Comparison of ENCODE assay signal across 18 cellular contexts in genomic region chr2:66430906-66431619, GRCh38. TPM values are rescaled to one million over a fixed set of nuclear protein-coding genes. Genes with fewer than 3 reads are reported as not detected.
A peak's percentile ranks its signal among the peaks of the same experiment; 100 is the strongest.
DNase-seq lines count a peak whose midpoint lies in the region; ATAC-seq and TF ChIP-seq lines count a peak whose summit lies in the region.
"Had no signal": no experiment of that assay in that cellular context is flagged by ENCODE, and none has a peak within 500 bp of the region (broad histone marks: within the 10 kb centered on the region; RNA-seq: fewer than 3 reads in every experiment).

No MANE protein-coding gene starts in this region.

- CTCF ChIA-PET in Caco-2 (lab: Charles Lee) = interaction anchor here (0.6 to 3.3 kb wide), 2 partner anchors 145 to 607 kb away, joined by 3 to 19 read pairs; no protein-coding TSS in a partner anchor

- H3K4me1 ChIP-seq in Caco-2 (peaks cover 25% of the 10 kb centered on the region), trophoblast cell (ENCODE audit: control insufficient read depth in 1 of 2, insufficient read depth in 2 of 2, low read length in 2 of 2) (peaks cover 10 to 12% of the 10 kb centered on the region in 2 experiments)
- H3K4me1 ChIP-seq: right lobe of liver had no signal

- no peak overlapping the region for H3K14ac ChIP-seq in trophoblast cell (ENCODE audit: low read length)

- TF ChIP-seq CTCF in Caco-2 (IDR thresholded peaks at IDR 0.05; ENCODE audit: insufficient read depth in 1 of 2, low read depth in 1 of 2, low read length in 1 of 2, severe bottlenecking in 1 of 2, unreplicated experiment in 1 of 2) (no peak), CD14-positive monocyte (IDR thresholded peaks at IDR 0.05) (no peak), osteocyte (IDR thresholded peaks at IDR 0.05) (no peak)

- peaks cover 32% of the 10 kb centered on the region for H3K79me1 ChIP-seq in trophoblast cell (ENCODE audit: low read length)

- H3K9ac ChIP-seq in trophoblast cell (ENCODE audit: low read length) = no peak overlapping the region
- H3K9ac ChIP-seq: KMS-11 had no signal

- H3K36me3 ChIP-seq in Caco-2 (ENCODE audit: control insufficient read depth, insufficient read depth, low read length) = no peaks in the 10 kb centered on the region
- no peaks in the 10 kb centered on the region for H3K36me3 ChIP-seq in trophoblast cell (ENCODE audit: control insufficient read depth in 1 of 2, insufficient read depth in 2 of 2, low read length in 2 of 2)
- H3K36me3 ChIP-seq: lower lobe of right lung, right lobe of liver had no signal

- no CpG with 5 or more reads among the region's 5 CpGs for WGBS in trophoblast cell (ENCODE audit: extremely low coverage, insufficient coverage, insufficient read length)

- peak overlapping the region; percentile 39 for H3K4me2 ChIP-seq in trophoblast cell (ENCODE audit: low read length)
- H3K4me2 ChIP-seq: KMS-11 had no signal

- H3K27ac Mint-ChIP-seq in Caco-2 (ENCODE audit: unreplicated experiment) (no peak overlapping the region), CD14-positive monocyte (no peak overlapping the region), osteocyte (ENCODE audit: unreplicated experiment) (no peak overlapping the region)
- H3K27ac Mint-ChIP-seq: stimulated activated naive CD8-positive, alpha-beta T cell treated with anti-CD3 and anti-CD28 coated beads, Interleukin-15, Interleukin-2, amounts not matched to agents 100 ng/mL and 50 ng/mL, for 24 hours had no signal

- H3K79me2 ChIP-seq in trophoblast cell (ENCODE audit: control insufficient read depth, insufficient read depth, low read length, poor library complexity) = peaks cover 14% of the 10 kb centered on the region

- H2BK12ac ChIP-seq in trophoblast cell (ENCODE audit: low read length) = no peak overlapping the region

- intact Hi-C loops in Caco-2 (cut with micrococcal nuclease; ENCODE audit: unreplicated experiment) (loop anchor here (10.0 kb wide), 3 partner anchors 804 to 1604 kb away; partner anchors contain the start of gene ETAA1), CD14-positive monocyte (cut with micrococcal nuclease) (loop anchor here (5.0 to 10.0 kb wide), 3 partner anchors 144 to 1414 kb away; no protein-coding TSS in a partner anchor)

- H3K18ac ChIP-seq in trophoblast cell (ENCODE audit: low read length) = no peak overlapping the region

- H3K4me3 ChIP-seq in Caco-2 (ENCODE audit: low read depth, low read length) (no peak overlapping the region), trophoblast cell (ENCODE audit: low read depth, low read length) (no peak overlapping the region)
- H3K4me3 ChIP-seq: lower lobe of right lung had no signal

- no TSS peak for BruUV-seq in Caco-2 (replicated peaks; lab: Mats Ljungman, UMichigan)

- H2AK5ac ChIP-seq in trophoblast cell (ENCODE audit: low read length) = no peak overlapping the region

- no peaks in the 10 kb centered on the region for H3K27me3 Mint-ChIP-seq in Caco-2 (ENCODE audit: insufficient read depth, unreplicated experiment)
- peaks cover 87 to 93% (median 90%) of the 10 kb centered on the region in 3 donors for H3K27me3 Mint-ChIP-seq in CD14-positive monocyte (ENCODE audit: low read depth in 3 of 3)
- peaks cover 89% of the 10 kb centered on the region for H3K27me3 Mint-ChIP-seq in osteocyte (ENCODE audit: unreplicated experiment)

- no peak for DNase-seq in Caco-2
- peak; percentile 54 for DNase-seq in NCI-H146 (lab: John Stamatoyannopoulos, UW)
- peak; percentile 62 for DNase-seq in islet precursor cell
- DNase-seq in trophoblast cell = peak in 1 of 2 donors; percentile 7
- DNase-seq in CD14-positive monocyte (ENCODE audit: low spot score) = no peak
- DNase-seq in effector CD8-positive, alpha-beta T cell (lab: John Stamatoyannopoulos, UW) = no peak
- DNase-seq in osteocyte (ENCODE audit: extremely low spot score, unreplicated experiment) = no peak
- DNase-seq: activated CD4-positive, alpha-beta T cell treated with anti-CD3 and anti-CD28 coated beads for 48 hours; activated effector memory CD4-positive, alpha-beta T cell treated with anti-CD3 and anti-CD28 coated beads, Interleukin-2, amount 50 U/mL, for 16 hours; CD8-positive, alpha-beta memory T cell; HCEC 1CT; head of caudate nucleus; lower lobe of right lung; NK-92 treated with Interleukin-12 subunit alpha and Interleukin-12 subunit beta, amount 100 ng/mL, for 24 hours; right lobe of liver had no signal

- no peak overlapping the region for H4K91ac ChIP-seq in trophoblast cell (ENCODE audit: low read depth, low read length)

- peak overlapping the region; percentile 72 for H3K27ac ChIP-seq in trophoblast cell (ENCODE audit: low read depth, low read length)
- H3K27ac ChIP-seq: KMS-11, right lobe of liver had no signal

- no peak overlapping the region for H3K23ac ChIP-seq in trophoblast cell (ENCODE audit: low read length)

- H3K4me1 Mint-ChIP-seq in Caco-2 (ENCODE audit: low read depth, unreplicated experiment) (peaks cover 16% of the 10 kb centered on the region), CD14-positive monocyte (peaks cover 37% of the 10 kb centered on the region), osteocyte (ENCODE audit: unreplicated experiment) (peaks cover 31% of the 10 kb centered on the region)

- no peak overlapping the region for H2AFZ ChIP-seq in trophoblast cell (ENCODE audit: insufficient read depth, low read length, poor library complexity)

- H3K4me3 Mint-ChIP-seq in Caco-2 (ENCODE audit: unreplicated experiment) (peak overlapping the region; percentile 27), CD14-positive monocyte (peak overlapping the region in 1 of 2 donors; percentile 74), osteocyte (ENCODE audit: unreplicated experiment) (no peak overlapping the region)
- H3K4me3 Mint-ChIP-seq: CD8-positive, alpha-beta memory T cell; stimulated activated naive CD8-positive, alpha-beta T cell treated with anti-CD3 and anti-CD28 coated beads, Interleukin-15, Interleukin-2, amounts not matched to agents 100 ng/mL and 50 ng/mL, for 24 hours had no signal

- no peak overlapping the region for H3K4ac ChIP-seq in trophoblast cell (ENCODE audit: low read depth, low read length)

- no peak overlapping the region for H2BK5ac ChIP-seq in trophoblast cell (ENCODE audit: low read depth, low read length, poor library complexity)

- H3K9me3 ChIP-seq in Caco-2 (no peaks in the 10 kb centered on the region), trophoblast cell (ENCODE audit: insufficient read depth, low read depth, low read length) (peaks cover under 1% of the 10 kb centered on the region)
- H3K9me3 ChIP-seq: lower lobe of right lung, right lobe of liver had no signal

- H3K36me3 Mint-ChIP-seq in Caco-2 (ENCODE audit: insufficient read depth, unreplicated experiment) = peaks cover 13% of the 10 kb centered on the region
- H3K36me3 Mint-ChIP-seq in CD14-positive monocyte = peaks cover 2 to 14% of the 10 kb centered on the region in 2 donors
- H3K36me3 Mint-ChIP-seq in osteocyte (ENCODE audit: unreplicated experiment) = no peaks in the 10 kb centered on the region
- H3K36me3 Mint-ChIP-seq: CD8-positive, alpha-beta memory T cell had no signal

- no peak overlapping the region for H4K8ac ChIP-seq in trophoblast cell (ENCODE audit: low read depth, low read length)

- POLR2A ChIA-PET in Caco-2 (lab: Charles Lee) = no interaction called here

- H3K9me3 Mint-ChIP-seq in Caco-2 (ENCODE audit: unreplicated experiment) = no peaks in the 10 kb centered on the region
- peaks cover 0 to 18% (median 14%) of the 10 kb centered on the region in 7 donors for H3K9me3 Mint-ChIP-seq in CD14-positive monocyte
- no peaks in the 10 kb centered on the region for H3K9me3 Mint-ChIP-seq in osteocyte (ENCODE audit: unreplicated experiment)
- H3K9me3 Mint-ChIP-seq: stimulated activated naive CD8-positive, alpha-beta T cell treated with anti-CD3 and anti-CD28 coated beads, Interleukin-15, Interleukin-2, amounts not matched to agents 100 ng/mL and 50 ng/mL, for 24 hours had no signal

- H2BK120ac ChIP-seq in trophoblast cell (ENCODE audit: insufficient read depth, low read length, poor library complexity) = no peak overlapping the region

- no peak for ATAC-seq in GM18498 (IDR thresholded peaks at IDR 0.05; ENCODE audit: unreplicated experiment)
- ATAC-seq: lower lobe of right lung, right lobe of liver had no signal

- H3K27me3 ChIP-seq in Caco-2 (replicated peaks; ENCODE audit: control insufficient read depth, insufficient read depth, low read length) (no peaks in the 10 kb centered on the region), trophoblast cell (ENCODE audit: insufficient read depth, low read length) (peaks cover 2% of the 10 kb centered on the region)

- H4K12ac ChIP-seq in trophoblast cell (ENCODE audit: low read depth, low read length) = no peak overlapping the region

RNA-seq across cellular contexts. Expression of gene MEIS1, which starts 3.9 kb away (rescaled TPM):
- total RNA-seq in Caco-2 (2022) = 7.4 and 10.5 TPM in 2 replicates
- 19.4 and 19.9 TPM in 2 replicates for polyA plus RNA-seq in trophoblast cell (2013)
- polyA plus RNA-seq in CD14-positive monocyte = under 1 TPM in 1 of 2 donors, not detected in 1; 0.09 TPM
- total RNA-seq in osteocyte = 0.86 and 0.91 TPM in 2 replicates
- total RNA-seq: CD8-positive, alpha-beta memory T cell had no signal
- polyA plus RNA-seq: CD8-positive, alpha-beta memory T cell had no signal

Comparison
In these comparisons a context has a peak if more than half of its experiments do, and no peak if none do; other contexts are left out.
1. DNase-seq: peak in NCI-H146 (single experiment) and islet precursor cell (single experiment); none in Caco-2 (0 of 2), CD14-positive monocyte (single experiment), effector CD8-positive, alpha-beta T cell (single experiment) and osteocyte (single experiment).